In the genomic region with DNA sequence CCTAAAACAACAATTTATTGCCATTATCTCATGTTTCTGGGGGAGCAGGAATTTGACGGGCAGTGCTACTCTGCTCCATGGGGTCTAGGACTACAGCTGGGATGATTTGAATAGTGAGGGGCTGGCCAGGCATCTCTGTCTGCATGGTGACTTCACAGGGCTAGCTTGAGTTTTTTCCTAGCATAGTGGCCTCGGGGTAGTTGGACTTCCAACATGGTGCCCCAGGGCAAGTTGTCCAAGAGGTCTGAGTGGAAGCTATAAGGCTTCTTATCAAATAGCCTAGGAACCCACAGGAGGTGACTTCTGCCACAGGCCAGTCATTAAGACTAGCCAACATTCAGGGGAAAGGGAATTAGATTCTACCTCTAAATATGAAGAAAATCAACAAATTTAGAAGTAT, we compare ENCODE assay signal across 1 cellular context.
TF ChIP-seq lines count a peak whose summit lies in the region.

No MANE protein-coding gene starts in this region.

TF ChIP-seq in IMR-90, 13 proteins besides CTCF, POLR2A, EP300 and RAD21:
- TF ChIP-seq, protein P1, sequence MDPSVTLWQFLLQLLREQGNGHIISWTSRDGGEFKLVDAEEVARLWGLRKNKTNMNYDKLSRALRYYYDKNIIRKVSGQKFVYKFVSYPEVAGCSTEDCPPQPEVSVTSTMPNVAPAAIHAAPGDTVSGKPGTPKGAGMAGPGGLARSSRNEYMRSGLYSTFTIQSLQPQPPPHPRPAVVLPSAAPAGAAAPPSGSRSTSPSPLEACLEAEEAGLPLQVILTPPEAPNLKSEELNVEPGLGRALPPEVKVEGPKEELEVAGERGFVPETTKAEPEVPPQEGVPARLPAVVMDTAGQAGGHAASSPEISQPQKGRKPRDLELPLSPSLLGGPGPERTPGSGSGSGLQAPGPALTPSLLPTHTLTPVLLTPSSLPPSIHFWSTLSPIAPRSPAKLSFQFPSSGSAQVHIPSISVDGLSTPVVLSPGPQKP (IDR thresholded peaks at IDR 0.05; ENCODE audit: borderline replicate concordance, low read depth, low read length), result no peak
- TF ChIP-seq SMC3 (IDR thresholded peaks at IDR 0.05; ENCODE audit: low read depth, low read length), result no peak
- TF ChIP-seq CHD1 (IDR thresholded peaks at IDR 0.05; ENCODE audit: low read depth, low read length), result no peak
- no peak for TF ChIP-seq FOS (IDR thresholded peaks at IDR 0.05; ENCODE audit: low read depth, low read length)
- no peak for TF ChIP-seq NFE2L2 (IDR thresholded peaks at IDR 0.05; ENCODE audit: low read depth, low read length)
- TF ChIP-seq MAFK (IDR thresholded peaks at IDR 0.05; ENCODE audit: low read depth, low read length), result no peak
- TF ChIP-seq CEBPB (IDR thresholded peaks at IDR 0.05; ENCODE audit: low read depth, low read length), result no peak
- TF ChIP-seq, protein P2, sequence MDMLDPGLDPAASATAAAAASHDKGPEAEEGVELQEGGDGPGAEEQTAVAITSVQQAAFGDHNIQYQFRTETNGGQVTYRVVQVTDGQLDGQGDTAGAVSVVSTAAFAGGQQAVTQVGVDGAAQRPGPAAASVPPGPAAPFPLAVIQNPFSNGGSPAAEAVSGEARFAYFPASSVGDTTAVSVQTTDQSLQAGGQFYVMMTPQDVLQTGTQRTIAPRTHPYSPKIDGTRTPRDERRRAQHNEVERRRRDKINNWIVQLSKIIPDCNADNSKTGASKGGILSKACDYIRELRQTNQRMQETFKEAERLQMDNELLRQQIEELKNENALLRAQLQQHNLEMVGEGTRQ (IDR thresholded peaks at IDR 0.05; ENCODE audit: low read depth, low read length), result no peak
- TF ChIP-seq RFX5 (IDR thresholded peaks at IDR 0.05; ENCODE audit: low read depth, low read length), result no peak
- no peak for TF ChIP-seq BHLHE40 (IDR thresholded peaks at IDR 0.05; ENCODE audit: low read depth, low read length)
